Comparison of ENCODE assay signal across 22 cellular contexts in genomic region chr9:131306397-131306997, GRCh38. TPM values are rescaled to one million over a fixed set of nuclear protein-coding genes. Genes with fewer than 3 reads are reported as not detected.
"Had no signal": no experiment of that assay in that cellular context is flagged by ENCODE, and none has a peak within 500 bp of the region (broad histone marks: within the 10 kb centered on the region; RNA-seq: fewer than 3 reads in every experiment).

No MANE protein-coding gene starts in this region.

- H3K4me1 ChIP-seq: breast epithelium, colonic mucosa, esophagus squamous epithelium had no signal

- H3K27ac ChIP-seq: breast epithelium, colonic mucosa, dorsolateral prefrontal cortex, esophagus squamous epithelium, thoracic aorta, upper lobe of left lung had no signal

- H3K4me3 ChIP-seq: breast epithelium, colonic mucosa, dorsolateral prefrontal cortex, esophagus squamous epithelium, lung, thoracic aorta, upper lobe of left lung had no signal

- H3K9me3 ChIP-seq: breast epithelium, colonic mucosa, esophagus squamous epithelium, thoracic aorta, upper lobe of left lung had no signal

- H3K27me3 ChIP-seq: breast epithelium, colonic mucosa, dorsolateral prefrontal cortex, esophagus squamous epithelium, upper lobe of left lung had no signal

- DNase-seq: activated B cell treated with CpG ODN at 0.5 μM for 24 hours; activated CD4-positive, alpha-beta T cell treated with anti-CD3 and anti-CD28 coated beads for 36 hours; activated CD4-positive, alpha-beta T cell treated with anti-CD3 and anti-CD28 coated beads, Interleukin-2, amount 50 U/mL, for 4 hours; activated CD8-positive, alpha-beta memory T cell treated with anti-CD3 and anti-CD28 coated beads for 24 hours; activated CD8-positive, alpha-beta memory T cell treated with anti-CD3 and anti-CD28 coated beads, Interleukin-2, amount 50 U/mL, for 4 hours; activated naive CD4-positive, alpha-beta T cell treated with anti-CD3 and anti-CD28 coated beads, Interleukin-2, amount 50 U/mL, for 16 hours; activated T-cell treated with anti-CD3 and anti-CD28 coated beads, Interleukin-2, amount 50 U/mL, for 24 hours; colonic mucosa; dorsolateral prefrontal cortex; esophagus squamous epithelium; immature natural killer cell; natural killer cell; retina; stimulated activated CD4-positive, alpha-beta T cell treated with anti-CD3 and anti-CD28 coated beads, Interleukin-4, amount 100 ng/mL, for 24 hours; stimulated activated naive CD4-positive, alpha-beta T cell treated with Interleukin-2 at 50 U/mL for 16 hours; T-helper 9 cell; upper lobe of left lung had no signal

- H3K36me3 ChIP-seq: breast epithelium, colonic mucosa, esophagus squamous epithelium, thoracic aorta, upper lobe of left lung had no signal

- ATAC-seq: activated CD4-positive, alpha-beta T cell treated with anti-CD3 and anti-CD28 coated beads for 36 hours; left lobe of liver; natural killer cell had no signal

RNA-seq across cellular contexts. Expression of gene PLPP7, which starts 17.0 kb away (rescaled TPM):
- total RNA-seq: T-helper 1 cell treated with Interleukin-12 subunit alpha and Interleukin-12 subunit beta and Interleukin-4 antibody, amounts not matched to agents 30 ng/mL and 1 ng/mL, for 36 hours had no signal
